ENCODE assay signal across 12 cellular contexts in the genomic region with DNA sequence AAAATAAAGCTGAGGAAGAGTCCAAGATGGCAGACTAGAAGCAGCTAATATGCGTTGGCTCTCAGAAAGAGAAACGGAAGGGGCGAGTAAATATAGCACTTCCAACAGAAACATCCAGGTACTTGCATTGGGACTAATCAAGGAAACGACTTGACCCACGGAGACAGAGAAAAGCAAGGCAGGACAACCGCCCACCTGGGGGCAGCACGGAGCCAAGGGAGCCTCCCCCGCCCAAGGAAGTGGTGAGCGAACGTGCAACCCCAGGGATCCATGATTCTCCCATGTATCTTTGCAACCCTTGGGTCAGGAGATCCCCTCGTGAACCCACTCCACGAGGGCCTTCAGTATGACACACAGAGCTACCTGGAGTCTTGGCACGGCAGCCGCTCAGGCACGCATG. TPM values are rescaled to one million over a fixed set of nuclear protein-coding genes. Genes with fewer than 3 reads are reported as not detected.
A peak's percentile ranks its signal among the peaks of the same experiment; 100 is the strongest.
DNase-seq lines count a peak whose midpoint lies in the region; ATAC-seq and TF ChIP-seq lines count a peak whose summit lies in the region.
"Had no signal": no experiment of that assay in that cellular context is flagged by ENCODE, and none has a peak within 500 bp of the region (broad histone marks: within the 10 kb centered on the region; RNA-seq: fewer than 3 reads in every experiment).

No MANE protein-coding gene starts in this region.

- in situ Hi-C loops in Panc1 (cut with HindIII; ENCODE audit: low pct_unique_long_range_greater_than_20kb, low sequenced_read_pairs): no loop called here

- peak; percentile 25; the same call in 1 of the 2 replicates for TF ChIP-seq CTCF in Panc1 (IDR thresholded peaks at IDR 0.05)

- BruUV-seq in Panc1 (replicated peaks; lab: Mats Ljungman, UMichigan): no TSS peak

- H3K27me3 ChIP-seq in H7 (ENCODE audit: control insufficient read depth, insufficient read depth, low read length) (no peaks in the 10 kb centered on the region), Panc1 (ENCODE audit: control insufficient read depth, insufficient read depth, low read length) (no peaks in the 10 kb centered on the region)
- H3K27me3 ChIP-seq: esophagus squamous epithelium had no signal

- CTCF ChIA-PET in Panc1 (lab: Charles Lee): interaction anchor here (0.6 to 0.7 kb wide), 2 partner anchors 149 to 328 kb away, joined by 3 to 4 read pairs; no protein-coding TSS in a partner anchor

- no peaks in the 10 kb centered on the region for H3K36me3 Mint-ChIP-seq in T-helper 2 cell treated with Interferon-gamma antibody and Interleukin-4, amounts not matched to agents 5 μg/mL and 100 μg/mL, for 36 hours (ENCODE audit: low read depth)

- H3K4me3 ChIP-seq in H7 (ENCODE audit: insufficient read depth, low read depth, low read length) (no peak overlapping the region), Panc1 (ENCODE audit: low read depth in 2 of 2, low read length in 2 of 2) (no peak overlapping the region)
- H3K4me3 ChIP-seq: esophagus squamous epithelium had no signal

- H3K36me3 ChIP-seq in H7 (replicated peaks; ENCODE audit: control insufficient read depth, insufficient read depth, low read length): no peaks in the 10 kb centered on the region
- no peaks in the 10 kb centered on the region for H3K36me3 ChIP-seq in Panc1 (ENCODE audit: control insufficient read depth, insufficient read depth, low read length)
- H3K36me3 ChIP-seq: esophagus squamous epithelium had no signal

- ATAC-seq in Panc1: no peak
- peak; percentile 70 for ATAC-seq in left lobe of liver
- no peak for ATAC-seq in GM19035 (IDR thresholded peaks at IDR 0.05; ENCODE audit: unreplicated experiment)
- ATAC-seq: left colon had no signal

- no peak overlapping the region for H3K4me3 Mint-ChIP-seq in T-helper 2 cell treated with Interferon-gamma antibody and Interleukin-4, amounts not matched to agents 5 μg/mL and 100 μg/mL, for 36 hours
- H3K4me3 Mint-ChIP-seq: T-helper 1 cell treated with Interleukin-12 subunit alpha and Interleukin-12 subunit beta and Interleukin-4 antibody, amounts not matched to agents 30 μg/mL and 1 μg/mL, for 36 hours had no signal

- no peak overlapping the region for H3K27ac Mint-ChIP-seq in T-helper 2 cell treated with Interferon-gamma antibody and Interleukin-4, amounts not matched to agents 5 μg/mL and 100 μg/mL, for 36 hours
- H3K27ac Mint-ChIP-seq: T-helper 1 cell treated with Interleukin-12 subunit alpha and Interleukin-12 subunit beta and Interleukin-4 antibody, amounts not matched to agents 30 μg/mL and 1 μg/mL, for 36 hours had no signal

- H3K27ac ChIP-seq in Panc1 (ENCODE audit: low read length): no peak overlapping the region
- H3K27ac ChIP-seq: esophagus squamous epithelium had no signal

- no peaks in the 10 kb centered on the region for H3K4me1 Mint-ChIP-seq in T-helper 2 cell treated with Interferon-gamma antibody and Interleukin-4, amounts not matched to agents 5 μg/mL and 100 μg/mL, for 36 hours (ENCODE audit: low read depth)

- H3K9me3 Mint-ChIP-seq in T-helper 2 cell treated with Interferon-gamma antibody and Interleukin-4, amounts not matched to agents 5 μg/mL and 100 μg/mL, for 36 hours: peaks cover 4% of the 10 kb centered on the region
- H3K9me3 Mint-ChIP-seq: T-helper 1 cell treated with Interleukin-12 subunit alpha and Interleukin-12 subunit beta and Interleukin-4 antibody, amounts not matched to agents 30 μg/mL and 1 μg/mL, for 36 hours had no signal

- POLR2A ChIA-PET in Panc1 (lab: Charles Lee): no interaction called here

- H3K4me1 ChIP-seq in Panc1 (ENCODE audit: control insufficient read depth, insufficient read depth, low read length): no peaks in the 10 kb centered on the region
- H3K4me1 ChIP-seq: esophagus squamous epithelium had no signal

- DNase-seq in DMS53 (lab: John Stamatoyannopoulos, UW) (peak; percentile 64), H7 (peak; percentile 13), Panc1 (ENCODE audit: low read depth, low spot score) (no peak), left lobe of liver (ENCODE audit: low spot score) (no peak), amniotic stem cell (lab: John Stamatoyannopoulos, UW) (no peak)
- DNase-seq in T-helper 2 cell treated with Interferon-gamma antibody and Interleukin-4, amounts not matched to agents 5 μg/mL and 100 μg/mL, for 36 hours (ENCODE audit: low spot score): no peak
- DNase-seq in activated effector memory CD4-positive, alpha-beta T cell treated with anti-CD3 and anti-CD28 coated beads, Interleukin-2, amount 50 U/mL, for 16 hours: no peak
- DNase-seq: esophagus squamous epithelium, NCI-H345 had no signal

- H3K9me3 ChIP-seq in Panc1 (ENCODE audit: control insufficient read depth, insufficient read depth, low read depth, low read length): no peaks in the 10 kb centered on the region

- intact Hi-C loops in Panc1 (cut with micrococcal nuclease; ENCODE audit: unreplicated experiment): no loop called here

- H3K27me3 Mint-ChIP-seq in T-helper 2 cell treated with Interferon-gamma antibody and Interleukin-4, amounts not matched to agents 5 μg/mL and 100 μg/mL, for 36 hours (ENCODE audit: low read depth): no peaks in the 10 kb centered on the region

RNA-seq across cellular contexts. Expression of gene GRM3, which starts 45.4 kb away (rescaled TPM):
- total RNA-seq in H7 (2014; rRNA removed; shearing (Covaris generic)): 0.10 and 0.30 TPM in 2 replicates
- total RNA-seq in Panc1 (2021; ENCODE audit: unreplicated experiment): not detected
- not detected for polyA plus RNA-seq in Panc1 (2012; ENCODE audit: insufficient read length)
- total RNA-seq in left lobe of liver: not detected
- total RNA-seq: esophagus squamous epithelium, left colon had no signal

Comparison
In these comparisons a context has a peak if more than half of its experiments do, and no peak if none do; other contexts are left out.
1. DNase-seq: peak in DMS53 (single experiment) and H7 (single experiment); none in Panc1 (single experiment), left lobe of liver (single experiment), amniotic stem cell (single experiment), T-helper 2 cell treated with Interferon-gamma antibody and Interleukin-4, amounts not matched to agents 5 μg/mL and 100 μg/mL, for 36 hours (single experiment) and activated effector memory CD4-positive, alpha-beta T cell treated with anti-CD3 and anti-CD28 coated beads, Interleukin-2, amount 50 U/mL, for 16 hours (single experiment).